In genomic region chr12:130715150-130715995, GRCh38 we compare ENCODE assay signal across 11 cellular contexts. TPM values are rescaled to one million over a fixed set of nuclear protein-coding genes. Genes with fewer than 3 reads are reported as not detected.
DNase-seq lines count a peak whose midpoint lies in the region; ATAC-seq and TF ChIP-seq lines count a peak whose summit lies in the region.
"Had no signal": no experiment of that assay in that cellular context is flagged by ENCODE, and none has a peak within 500 bp of the region (broad histone marks: within the 10 kb centered on the region; RNA-seq: fewer than 3 reads in every experiment).

No MANE protein-coding gene starts in this region.

- H3K79me2 ChIP-seq in osteoblast (ENCODE audit: insufficient read depth, low read length), result no peaks in the 10 kb centered on the region

- TF ChIP-seq CTCF in BE2C (IDR thresholded peaks at IDR 0.05; ENCODE audit: low read depth, low read length) (no peak), esophagus muscularis mucosa (IDR thresholded peaks at IDR 0.05) (no peak), osteoblast (IDR thresholded peaks at IDR 0.05; ENCODE audit: extremely low read depth, low read depth, low read length) (no peak)

- H3K4me1 ChIP-seq in BE2C, result peaks cover 5% of the 10 kb centered on the region
- H3K4me1 ChIP-seq in esophagus muscularis mucosa, result peaks cover 0 to 39% (median 36%) of the 10 kb centered on the region in 4 donors
- no peaks in the 10 kb centered on the region for H3K4me1 ChIP-seq in osteoblast (ENCODE audit: insufficient read depth, low read length)

- no peak overlapping the region for H3K27ac ChIP-seq in esophagus muscularis mucosa (replicated peaks in 1 of 4)
- H3K27ac ChIP-seq in osteoblast (ENCODE audit: low read depth, low read length), result no peak overlapping the region

- H3K27me3 ChIP-seq in BE2C, result no peaks in the 10 kb centered on the region
- H3K27me3 ChIP-seq in esophagus muscularis mucosa, result peaks cover 0 to 65% (median 10%) of the 10 kb centered on the region in 4 donors
- no peaks in the 10 kb centered on the region for H3K27me3 ChIP-seq in osteoblast (ENCODE audit: insufficient read depth, low read length)

- H3K9me3 ChIP-seq in BE2C (no peaks in the 10 kb centered on the region; the same call in 1 of the 2 replicates), esophagus muscularis mucosa (peaks cover 0 to 6% (median 0%) of the 10 kb centered on the region in 4 donors), osteoblast (ENCODE audit: low read depth, low read length) (no peaks in the 10 kb centered on the region)

- no peak overlapping the region for H3K4me2 ChIP-seq in osteoblast (ENCODE audit: insufficient read depth, low read length)

- TF ChIP-seq EP300 in esophagus muscularis mucosa (IDR thresholded peaks at IDR 0.05), result no peak

- H3K36me3 ChIP-seq in BE2C, result peaks cover 11% of the 10 kb centered on the region; the same call in 1 of the 2 replicates
- H3K36me3 ChIP-seq in esophagus muscularis mucosa, result no peaks in the 10 kb centered on the region
- no peaks in the 10 kb centered on the region for H3K36me3 ChIP-seq in osteoblast (ENCODE audit: insufficient read depth, low read length)

- WGBS in esophagus muscularis mucosa, result 2% methylated on average over 14 of the region's 42 CpGs

- TF ChIP-seq POLR2A in esophagus muscularis mucosa (IDR thresholded peaks at IDR 0.05; ENCODE audit: low read depth), result no peak

- no peak for ATAC-seq in HG03439 (IDR thresholded peaks at IDR 0.05; ENCODE audit: unreplicated experiment)
- no peak for ATAC-seq in GM21825 (IDR thresholded peaks at IDR 0.05; ENCODE audit: unreplicated experiment)

- intact Hi-C loops in esophagus muscularis mucosa (cut with DNase I), result no loop called here

- H3K4me3 ChIP-seq in BE2C (ENCODE audit: low read depth, low read length) (peak overlapping the region; percentile 90), esophagus muscularis mucosa (peak overlapping the region; percentile 41 to 49 (median 46)), osteoblast (ENCODE audit: insufficient read depth, low read length) (no peak overlapping the region)
- H3K4me3 ChIP-seq: lung had no signal

- H2AFZ ChIP-seq in osteoblast (ENCODE audit: low read length), result no peak overlapping the region

- DNase-seq in BE2C (peak; percentile 62), NCI-H1092 treated with DMSO at 0.1 percent for 48 hours (lab: John Stamatoyannopoulos, UW) (peak; percentile 19), esophagus muscularis mucosa (ENCODE audit: extremely low spot score) (no peak), osteoblast (ENCODE audit: insufficient read length, low spot score, missing footprints) (peak; percentile 57), iPS-NIHi11 (ENCODE audit: low spot score) (no peak)
- no peak for DNase-seq in stimulated activated CD8-positive, alpha-beta memory T cell treated with anti-CD3 and anti-CD28 coated beads, Interleukin-4, amount 100 ng/mL, for 48 hours
- DNase-seq: activated CD4-positive, alpha-beta T cell treated with anti-CD3 and anti-CD28 coated beads, Interleukin-2, amount 10 ng/mL, durations not matched to agents 24 days and 14 days; cerebellar nuclear complex had no signal

- no peaks in the 10 kb centered on the region for H4K20me1 ChIP-seq in osteoblast (ENCODE audit: insufficient read depth, low read length)

RNA-seq across cellular contexts. Expression of gene RIMBP2, which starts 0.7 kb away (rescaled TPM):
- polyA plus RNA-seq in BE2C (2012; ENCODE audit: insufficient read depth, insufficient read length, low read depth), result 81.9 TPM
- total RNA-seq in esophagus muscularis mucosa, result 1 to 10 TPM in 3 of 4 donors, under 1 TPM in 1; 0.83 to 1.8 (median 1.4) TPM
- not detected in 2 replicates for total RNA-seq in osteoblast
- total RNA-seq: activated CD4-positive, alpha-beta T cell treated with anti-CD3 and anti-CD28 coated beads, Interleukin-2, amount 10 ng/mL, durations not matched to agents 24 days and 14 days had no signal

Comparison
In these comparisons a context has a peak if more than half of its experiments do, and no peak if none do; other contexts are left out.
1. DNase-seq: peak in BE2C (single experiment), NCI-H1092 treated with DMSO at 0.1 percent for 48 hours (single experiment) and osteoblast (single experiment); none in esophagus muscularis mucosa (single experiment), stimulated activated CD8-positive, alpha-beta memory T cell treated with anti-CD3 and anti-CD28 coated beads, Interleukin-4, amount 100 ng/mL, for 48 hours (single experiment) and iPS-NIHi11 (single experiment).